Comparison of ENCODE assay signal across 10 cellular contexts in the genomic region with DNA sequence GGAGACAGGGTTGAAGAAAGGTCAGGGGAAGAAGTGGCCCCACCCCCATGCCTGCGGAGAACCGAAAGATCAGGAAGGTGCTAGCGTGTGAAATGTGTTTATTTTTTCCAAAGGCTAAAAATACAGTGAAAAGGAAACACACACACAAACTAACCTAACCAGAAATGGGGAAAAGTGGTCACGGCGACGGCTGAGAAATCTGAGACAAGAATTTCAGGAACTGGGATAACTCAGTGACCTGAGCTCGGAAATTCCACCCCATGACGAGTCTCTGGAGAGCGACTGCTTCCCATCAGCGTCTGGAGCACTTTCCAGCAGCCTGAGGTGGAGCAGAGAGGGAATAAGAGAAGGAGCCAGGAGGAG. TPM values are rescaled to one million over a fixed set of nuclear protein-coding genes. Genes with fewer than 3 reads are reported as not detected.
DNase-seq lines count a peak whose midpoint lies in the region; ATAC-seq lines count a peak whose summit lies in the region.
"Had no signal": no experiment of that assay in that cellular context is flagged by ENCODE, and none has a peak within 500 bp of the region (broad histone marks: within the 10 kb centered on the region; RNA-seq: fewer than 3 reads in every experiment).

No MANE protein-coding gene starts in this region.

- peak; percentile 26 for DNase-seq in H7
- no peak for DNase-seq in NCI-H146 treated with DMSO at 0.1 percent for 48 hours (lab: John Stamatoyannopoulos, UW; ENCODE audit: unreplicated experiment)
- DNase-seq in NCI-H510A treated with DMSO at 0.1 percent for 48 hours (lab: John Stamatoyannopoulos, UW) = no peak
- DNase-seq: activated naive CD8-positive, alpha-beta T cell treated with anti-CD3 and anti-CD28 coated beads, Interleukin-2, amount 50 U/mL, for 24 hours; WERI-Rb-1 had no signal

- ATAC-seq in GM19397 (IDR thresholded peaks at IDR 0.05; ENCODE audit: unreplicated experiment) = no peak
- ATAC-seq in GM18511 (IDR thresholded peaks at IDR 0.05; ENCODE audit: unreplicated experiment) = no peak
- ATAC-seq: activated naive CD8-positive, alpha-beta T cell treated with anti-CD3 and anti-CD28 coated beads, Interleukin-2, amount 50 U/mL, for 24 hours had no signal

- H3K4me2 ChIP-seq in skeletal muscle satellite cell (ENCODE audit: low read length) = peak overlapping the region; percentile 34

- H3K27ac ChIP-seq in cingulate gyrus (ENCODE audit: low read depth, low read length) (peak overlapping the region; percentile 55), iPS-20b (ENCODE audit: low read length) (no peak overlapping the region)
- H3K27ac ChIP-seq: WERI-Rb-1 had no signal

- H3K36me3 ChIP-seq in H7 (replicated peaks; ENCODE audit: control insufficient read depth, insufficient read depth, low read length) (no peaks in the 10 kb centered on the region), iPS-20b (ENCODE audit: insufficient read depth, low read depth, low read length) (no peaks in the 10 kb centered on the region), skeletal muscle satellite cell (ENCODE audit: insufficient read depth, low read length) (no peaks in the 10 kb centered on the region)
- H3K36me3 ChIP-seq: WERI-Rb-1 had no signal

- no peaks in the 10 kb centered on the region for H3K9me3 ChIP-seq in iPS-20b (ENCODE audit: insufficient read depth, low read depth, low read length)
- no peaks in the 10 kb centered on the region for H3K9me3 ChIP-seq in skeletal muscle satellite cell (replicated peaks; ENCODE audit: low read length)

- H3K9ac ChIP-seq in iPS-20b (ENCODE audit: low read depth, low read length) = peak overlapping the region; percentile 41; the same call in 1 of the 2 replicates
- no peak overlapping the region for H3K9ac ChIP-seq in skeletal muscle satellite cell (ENCODE audit: low read depth, low read length)

- H3K4me3 ChIP-seq in H7 (ENCODE audit: insufficient read depth, low read depth, low read length) = peak overlapping the region; percentile 22; the same call in 1 of the 2 replicates
- H3K4me3 ChIP-seq in iPS-20b (ENCODE audit: low read length) = peak overlapping the region; percentile 54
- no peak overlapping the region for H3K4me3 ChIP-seq in skeletal muscle satellite cell (ENCODE audit: low read length)

- H3K27me3 ChIP-seq in H7 (ENCODE audit: control insufficient read depth, insufficient read depth, low read length) (no peaks in the 10 kb centered on the region; the same call in 1 of the 2 replicates), iPS-20b (ENCODE audit: insufficient read depth, low read length) (no peaks in the 10 kb centered on the region), skeletal muscle satellite cell (ENCODE audit: control insufficient read depth, insufficient read depth, low read length) (peaks cover 53% of the 10 kb centered on the region)

- H3K4me1 ChIP-seq in iPS-20b (ENCODE audit: insufficient read depth, low read length) (peaks cover 28% of the 10 kb centered on the region), skeletal muscle satellite cell (ENCODE audit: control insufficient read depth, insufficient read depth, low read length) (no peaks in the 10 kb centered on the region)

RNA-seq across cellular contexts. Expression of a gene that starts 16.6 kb away (rescaled TPM):
- total RNA-seq in H7 (2014; rRNA removed; shearing (Covaris generic)) = 0.94 and 3.0 TPM in 2 replicates
- not detected in 2 replicates for total RNA-seq in skeletal muscle satellite cell (2012; rRNA removed)

RNA-seq across cellular contexts. Expression of a gene that starts 30.3 kb away (rescaled TPM):
- 101 and 106 TPM in 2 replicates for total RNA-seq in H7 (2014; rRNA removed; shearing (Covaris generic))
- 48.1 and 53.5 TPM in 2 replicates for total RNA-seq in skeletal muscle satellite cell (2012; rRNA removed)

RNA-seq across cellular contexts. Expression of a gene that starts 43.0 kb away (rescaled TPM):
- total RNA-seq in H7 (2014; rRNA removed; shearing (Covaris generic)) = 10.8 and 16.5 TPM in 2 replicates
- 30.8 and 31.4 TPM in 2 replicates for total RNA-seq in skeletal muscle satellite cell (2012; rRNA removed)
